In the genomic region with DNA sequence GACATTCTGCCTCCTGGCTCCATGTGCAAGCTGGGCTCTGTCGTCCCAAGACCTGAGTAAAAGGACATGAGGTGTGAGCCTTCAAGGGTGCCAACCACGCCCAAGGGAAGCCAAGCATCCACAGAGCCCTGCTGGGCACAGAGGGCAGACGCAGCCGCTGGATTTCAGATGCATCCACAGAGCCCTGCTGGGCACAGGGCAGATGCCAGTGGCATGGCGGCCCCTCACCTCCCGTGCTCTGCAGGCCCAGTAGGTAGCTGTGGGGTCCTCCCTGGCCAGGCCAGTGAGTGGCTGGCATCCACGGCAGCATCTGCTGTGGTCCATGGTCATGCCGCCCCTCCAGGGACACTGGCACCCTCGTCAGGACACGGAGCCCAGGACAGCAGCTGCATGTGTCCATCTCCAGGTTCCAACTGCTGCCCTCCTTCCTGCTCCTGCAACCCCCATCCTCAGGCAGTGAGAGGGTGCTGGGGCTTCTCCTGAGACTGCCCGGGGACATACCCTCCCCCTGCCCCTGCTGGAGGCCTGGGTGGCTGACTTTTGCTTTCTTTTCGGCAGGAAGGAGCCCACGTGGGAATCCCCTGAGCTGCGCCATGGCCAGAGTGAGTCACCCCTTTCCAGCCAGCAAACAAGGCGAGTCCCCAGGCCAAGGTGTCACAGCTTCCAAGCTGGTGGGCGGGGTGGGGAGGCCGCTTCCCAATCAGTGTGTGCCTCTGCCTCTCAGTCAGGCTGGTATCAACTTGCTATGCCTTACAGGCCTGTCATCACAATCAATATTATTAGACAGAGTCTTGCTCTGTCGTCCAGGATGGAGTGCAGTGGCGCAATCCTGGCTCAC, we compare ENCODE assay signal across 8 cellular contexts. TPM values are rescaled to one million over a fixed set of nuclear protein-coding genes. Genes with fewer than 3 reads are reported as not detected.
DNase-seq lines count a peak whose midpoint lies in the region; ATAC-seq and TF ChIP-seq lines count a peak whose summit lies in the region.

No MANE protein-coding gene starts in this region.

- H3K27me3 ChIP-seq in Panc1 (ENCODE audit: control insufficient read depth, insufficient read depth, low read length) (no peaks in the 10 kb centered on the region), right cardiac atrium (ENCODE audit: control insufficient read depth, insufficient read depth) (no peaks in the 10 kb centered on the region)

- POLR2A ChIA-PET in Panc1 (lab: Charles Lee) = interaction anchor here (0.9 kb wide), 1 partner anchor 10 kb away, joined by 8 read pairs; no protein-coding TSS in a partner anchor

- BruUV-seq in Panc1 (replicated peaks; lab: Mats Ljungman, UMichigan) = no TSS peak

- TF ChIP-seq CTCF in AG09309 (IDR thresholded peaks at IDR 0.05; ENCODE audit: control insufficient read depth, insufficient read depth, low read depth, low read length, missing control alignments) = peak; percentile 3
- TF ChIP-seq CTCF in Panc1 (IDR thresholded peaks at IDR 0.05) = no peak

- ATAC-seq in GM21447 (IDR thresholded peaks at IDR 0.05; ENCODE audit: unreplicated experiment) (peak; percentile 42), Panc1 (peak; percentile 76), right cardiac atrium (peak in 1 of 2 donors; percentile 44)

- DNase-seq in AG09309 (ENCODE audit: low read depth) (peak; percentile 32), Panc1 (ENCODE audit: low read depth, low spot score) (peak; percentile 41), right cardiac atrium (peak; percentile 66 to 80 (median 79)), COR-L47 (lab: John Stamatoyannopoulos, UW) (no peak), NCI-H1105 treated with DMSO at 0.1 percent for 48 hours (lab: John Stamatoyannopoulos, UW) (no peak)
- peak; percentile 88 for DNase-seq in activated T-helper 9 cell treated with anti-CD3 and anti-CD28 coated beads, Interleukin-2, amount 50 U/mL, for 16 hours (ENCODE audit: low read depth)
- DNase-seq in stimulated activated CD4-positive, alpha-beta T cell treated with anti-CD3 and anti-CD28 coated beads, Interleukin-2, amount 100 ng/mL, for 48 hours = peak; percentile 78 to 84

- H3K27ac ChIP-seq in Panc1 (ENCODE audit: low read length) (peak overlapping the region; percentile 75), right cardiac atrium (ENCODE audit: low read length) (no peak overlapping the region)

- 54% methylated on average over 19 of the region's 19 CpGs for WGBS in right cardiac atrium

- no peaks in the 10 kb centered on the region; the same call in 1 of the 2 replicates for H3K36me3 ChIP-seq in Panc1 (ENCODE audit: control insufficient read depth, insufficient read depth, low read length)

- intact Hi-C loops in Panc1 (cut with micrococcal nuclease; ENCODE audit: unreplicated experiment) (no loop called here), right cardiac atrium (cut with DNase I) (loop anchor here in 1 of 4 donors (5.0 kb wide), 1 partner anchor 60 kb away; the partner anchor contains the start of gene FBXW5)

- H3K9me3 ChIP-seq in Panc1 (ENCODE audit: control insufficient read depth, insufficient read depth, low read depth, low read length) = no peaks in the 10 kb centered on the region
- H3K9me3 ChIP-seq in right cardiac atrium (ENCODE audit: control insufficient read depth, low read length) = no peaks in the 10 kb centered on the region

- H3K4me3 ChIP-seq in AG09309 (ENCODE audit: control insufficient read depth, low read depth, low read length) (peak overlapping the region; percentile 20; the same call in 1 of the 2 replicates), Panc1 (ENCODE audit: low read depth in 2 of 2, low read length in 2 of 2) (peak overlapping the region; percentile 5 to 40; a peak in 2 of 4 replicates), right cardiac atrium (ENCODE audit: low read length) (no peak overlapping the region)

- H3K4me1 ChIP-seq in Panc1 (ENCODE audit: control insufficient read depth, insufficient read depth, low read length) (peaks cover 29% of the 10 kb centered on the region), right cardiac atrium (ENCODE audit: control insufficient read depth, insufficient read depth, low read length) (no peaks in the 10 kb centered on the region)

- CTCF ChIA-PET in Panc1 (lab: Charles Lee) = interaction anchor here (0.7 to 1.1 kb wide), 2 partner anchors 17 to 28 kb away, joined by 3 read pairs; no protein-coding TSS in a partner anchor

- in situ Hi-C loops in Panc1 (cut with HindIII; ENCODE audit: low pct_unique_long_range_greater_than_20kb, low sequenced_read_pairs) = no loop called here

RNA-seq across cellular contexts. Expression of gene TRAF2, which starts 4.0 kb away (rescaled TPM):
- total RNA-seq in Panc1 (2021; ENCODE audit: unreplicated experiment) (48.7 TPM), right cardiac atrium (10 to 100 TPM in 1 of 4 donors, 1 to 10 TPM in 3; 6.1 to 10.2 (median 8.6) TPM)
- 43.7 TPM for polyA plus RNA-seq in Panc1 (2012; ENCODE audit: insufficient read length)
- polyA plus RNA-seq in right cardiac atrium = 6.7 TPM

RNA-seq across cellular contexts. Expression of gene EDF1, which starts 16.2 kb away (rescaled TPM):
- total RNA-seq in Panc1 (2021; ENCODE audit: unreplicated experiment) = 270 TPM
- 595 TPM for polyA plus RNA-seq in Panc1 (2012; ENCODE audit: insufficient read length)
- 100 to 1,000 TPM; 279 to 331 (median 301) TPM for total RNA-seq in right cardiac atrium
- 417 TPM for polyA plus RNA-seq in right cardiac atrium

RNA-seq across cellular contexts. Expression of gene MAMDC4, which starts 30.2 kb away (rescaled TPM):
- total RNA-seq in Panc1 (2021; ENCODE audit: unreplicated experiment) (6.3 TPM), right cardiac atrium (10 to 100 TPM in 1 of 4 donors, 1 to 10 TPM in 3; 3.0 to 10.8 (median 5.8) TPM)
- 7.1 TPM for polyA plus RNA-seq in Panc1 (2012; ENCODE audit: insufficient read length)
- polyA plus RNA-seq in right cardiac atrium = 5.2 TPM

RNA-seq across cellular contexts. Expression of gene PHPT1, which starts 33.1 kb away (rescaled TPM):
- 204 TPM for total RNA-seq in Panc1 (2021; ENCODE audit: unreplicated experiment)
- polyA plus RNA-seq in Panc1 (2012; ENCODE audit: insufficient read length) = 307 TPM
- 100 to 1,000 TPM; 176 to 227 (median 203) TPM for total RNA-seq in right cardiac atrium
- 329 TPM for polyA plus RNA-seq in right cardiac atrium

RNA-seq across cellular contexts. Expression of gene AJM1, which starts 40.0 kb away (rescaled TPM):
- total RNA-seq in Panc1 (2021; ENCODE audit: unreplicated experiment) (7.2 TPM), right cardiac atrium (10 to 100 TPM in 1 of 4 donors, 1 to 10 TPM in 3; 4.4 to 11.5 (median 8.0) TPM)
- polyA plus RNA-seq in Panc1 (2012; ENCODE audit: insufficient read length) = 11.9 TPM
- polyA plus RNA-seq in right cardiac atrium = 4.3 TPM

Comparison
In these comparisons a context has a peak if more than half of its experiments do, and no peak if none do; other contexts are left out.
1. DNase-seq: peak in AG09309 (single experiment), Panc1 (single experiment), activated T-helper 9 cell treated with anti-CD3 and anti-CD28 coated beads, Interleukin-2, amount 50 U/mL, for 16 hours (single experiment), right cardiac atrium (3 of 3) and stimulated activated CD4-positive, alpha-beta T cell treated with anti-CD3 and anti-CD28 coated beads, Interleukin-2, amount 100 ng/mL, for 48 hours (2 of 2); none in COR-L47 (single experiment) and NCI-H1105 treated with DMSO at 0.1 percent for 48 hours (single experiment).